1 cellular context compared by ENCODE assay signal in genomic region chr1:160261878-160262794, GRCh38.
TF ChIP-seq lines count a peak whose summit lies in the region.

Gene DCAF8 (minus strand): TSS chr1:160262549. CDS start chr1:160244008, 18,541 bp downstream.

TF ChIP-seq in K562, 482 proteins besides CTCF, POLR2A, EP300 and RAD21 (continued from another document and continues in another):
- TF ChIP-seq, protein P1, sequence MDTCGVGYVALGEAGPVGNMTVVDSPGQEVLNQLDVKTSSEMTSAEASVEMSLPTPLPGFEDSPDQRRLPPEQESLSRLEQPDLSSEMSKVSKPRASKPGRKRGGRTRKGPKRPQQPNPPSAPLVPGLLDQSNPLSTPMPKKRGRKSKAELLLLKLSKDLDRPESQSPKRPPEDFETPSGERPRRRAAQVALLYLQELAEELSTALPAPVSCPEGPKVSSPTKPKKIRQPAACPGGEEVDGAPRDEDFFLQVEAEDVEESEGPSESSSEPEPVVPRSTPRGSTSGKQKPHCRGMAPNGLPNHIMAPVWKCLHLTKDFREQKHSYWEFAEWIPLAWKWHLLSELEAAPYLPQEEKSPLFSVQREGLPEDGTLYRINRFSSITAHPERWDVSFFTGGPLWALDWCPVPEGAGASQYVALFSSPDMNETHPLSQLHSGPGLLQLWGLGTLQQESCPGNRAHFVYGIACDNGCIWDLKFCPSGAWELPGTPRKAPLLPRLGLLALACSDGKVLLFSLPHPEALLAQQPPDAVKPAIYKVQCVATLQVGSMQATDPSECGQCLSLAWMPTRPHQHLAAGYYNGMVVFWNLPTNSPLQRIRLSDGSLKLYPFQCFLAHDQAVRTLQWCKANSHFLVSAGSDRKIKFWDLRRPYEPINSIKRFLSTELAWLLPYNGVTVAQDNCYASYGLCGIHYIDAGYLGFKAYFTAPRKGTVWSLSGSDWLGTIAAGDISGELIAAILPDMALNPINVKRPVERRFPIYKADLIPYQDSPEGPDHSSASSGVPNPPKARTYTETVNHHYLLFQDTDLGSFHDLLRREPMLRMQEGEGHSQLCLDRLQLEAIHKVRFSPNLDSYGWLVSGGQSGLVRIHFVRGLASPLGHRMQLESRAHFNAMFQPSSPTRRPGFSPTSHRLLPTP (IDR thresholded peaks at IDR 0.05; ENCODE audit: borderline replicate concordance, extremely low read depth, insufficient read length), result no peak
- TF ChIP-seq CREBBP (IDR thresholded peaks at IDR 0.05; ENCODE audit: low read depth, low read length) (no peak), SAP30 (IDR thresholded peaks at IDR 0.05; ENCODE audit: borderline replicate concordance, insufficient read depth, low read depth, low read length, poor library complexity, severe bottlenecking) (peak; percentile 43), PTBP1 (IDR thresholded peaks at IDR 0.05; ENCODE audit: low read depth, low read length) (no peak), HMGXB4 (CRISPR knock-in tag; IDR thresholded peaks at IDR 0.05) (peak; percentile 33; the same call in 1 of the 2 replicates), HDAC1 (IDR thresholded peaks at IDR 0.05) (peak in 1 of 2 experiments; percentile 72; a peak in 2 of 4 replicates), ZNF79 (CRISPR knock-in tag; IDR thresholded peaks at IDR 0.05; ENCODE audit: low read depth) (no peak), TBL1XR1 (IDR thresholded peaks at IDR 0.05; ENCODE audit: low read length in 2 of 2) (0 out of 4 replicates have a peak, but pooled peaks of 1 of the 2 experiments have one; percentile 6), SNRNP70 (optimal IDR thresholded peaks at IDR 0.05; ENCODE audit: low read depth, low read length) (no peak), SIN3B (IDR thresholded peaks at IDR 0.05; ENCODE audit: low read depth) (peak; percentile 73), CSDE1 (IDR thresholded peaks at IDR 0.05) (peak in 1 of 2 experiments; percentile 64; a peak in 2 of 4 replicates), TCF7 (IDR thresholded peaks at IDR 0.05; ENCODE audit: borderline replicate concordance) (no peak), IRF9 (tag; IDR thresholded peaks at IDR 0.05) (no peak), NFYB (IDR thresholded peaks at IDR 0.05; ENCODE audit: extremely low read depth, insufficient read length) (no peak), ATF1 (CRISPR knock-in tag; IDR thresholded peaks at IDR 0.05) (no peak), ATF1 (tag; IDR thresholded peaks at IDR 0.05) (peak; percentile 37; the same call in 1 of the 2 replicates), RCOR1 (IDR thresholded peaks at IDR 0.05; ENCODE audit: borderline replicate concordance in 1 of 2, low read depth in 2 of 2, low read length in 2 of 2) (peak in 1 of 2 experiments; percentile 7; a peak in 1 of 4 replicates), ZNF764 (CRISPR knock-in tag; IDR thresholded peaks at IDR 0.05; ENCODE audit: low read depth) (0 out of 2 replicates have a peak, but pooled peaks have one; percentile 15), KDM2B (CRISPR knock-in tag; IDR thresholded peaks at IDR 0.05) (peak; percentile 73; the same call in 1 of the 2 replicates), KDM4B (IDR thresholded peaks at IDR 0.05; ENCODE audit: borderline replicate concordance in 2 of 2, low read depth in 1 of 2) (peak in 1 of 2 experiments; percentile 72; a peak in 1 of 4 replicates), ZBED1 (IDR thresholded peaks at IDR 0.05) (peak; percentile 39; the same call in 1 of the 2 replicates), TEAD1 (CRISPR knock-in tag; IDR thresholded peaks at IDR 0.05) (peak; percentile 15 to 66; a peak in 3 of 4 replicates), SP1 (CRISPR knock-in tag; IDR thresholded peaks at IDR 0.05) (peak; percentile 81), GATAD2B (IDR thresholded peaks at IDR 0.05; ENCODE audit: borderline replicate concordance) (0 out of 2 replicates have a peak, but pooled peaks have one; percentile 18), FOXA1 (IDR thresholded peaks at IDR 0.05; ENCODE audit: borderline replicate concordance) (no peak), ZBTB2 (IDR thresholded peaks at IDR 0.05) (peak; percentile 95)
- TF ChIP-seq, protein P2, sequence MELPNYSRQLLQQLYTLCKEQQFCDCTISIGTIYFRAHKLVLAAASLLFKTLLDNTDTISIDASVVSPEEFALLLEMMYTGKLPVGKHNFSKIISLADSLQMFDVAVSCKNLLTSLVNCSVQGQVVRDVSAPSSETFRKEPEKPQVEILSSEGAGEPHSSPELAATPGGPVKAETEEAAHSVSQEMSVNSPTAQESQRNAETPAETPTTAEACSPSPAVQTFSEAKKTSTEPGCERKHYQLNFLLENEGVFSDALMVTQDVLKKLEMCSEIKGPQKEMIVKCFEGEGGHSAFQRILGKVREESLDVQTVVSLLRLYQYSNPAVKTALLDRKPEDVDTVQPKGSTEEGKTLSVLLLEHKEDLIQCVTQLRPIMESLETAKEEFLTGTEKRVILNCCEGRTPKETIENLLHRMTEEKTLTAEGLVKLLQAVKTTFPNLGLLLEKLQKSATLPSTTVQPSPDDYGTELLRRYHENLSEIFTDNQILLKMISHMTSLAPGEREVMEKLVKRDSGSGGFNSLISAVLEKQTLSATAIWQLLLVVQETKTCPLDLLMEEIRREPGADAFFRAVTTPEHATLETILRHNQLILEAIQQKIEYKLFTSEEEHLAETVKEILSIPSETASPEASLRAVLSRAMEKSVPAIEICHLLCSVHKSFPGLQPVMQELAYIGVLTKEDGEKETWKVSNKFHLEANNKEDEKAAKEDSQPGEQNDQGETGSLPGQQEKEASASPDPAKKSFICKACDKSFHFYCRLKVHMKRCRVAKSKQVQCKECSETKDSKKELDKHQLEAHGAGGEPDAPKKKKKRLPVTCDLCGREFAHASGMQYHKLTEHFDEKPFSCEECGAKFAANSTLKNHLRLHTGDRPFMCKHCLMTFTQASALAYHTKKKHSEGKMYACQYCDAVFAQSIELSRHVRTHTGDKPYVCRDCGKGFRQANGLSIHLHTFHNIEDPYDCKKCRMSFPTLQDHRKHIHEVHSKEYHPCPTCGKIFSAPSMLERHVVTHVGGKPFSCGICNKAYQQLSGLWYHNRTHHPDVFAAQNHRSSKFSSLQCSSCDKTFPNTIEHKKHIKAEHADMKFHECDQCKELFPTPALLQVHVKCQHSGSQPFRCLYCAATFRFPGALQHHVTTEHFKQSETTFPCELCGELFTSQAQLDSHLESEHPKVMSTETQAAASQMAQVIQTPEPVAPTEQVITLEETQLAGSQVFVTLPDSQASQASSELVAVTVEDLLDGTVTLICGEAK (IDR thresholded peaks at IDR 0.05), result peak; percentile 25; the same call in 1 of the 2 replicates
- TF ChIP-seq, protein P2 (CRISPR knock-in tag; IDR thresholded peaks at IDR 0.05), result no peak
- TF ChIP-seq, protein P3, sequence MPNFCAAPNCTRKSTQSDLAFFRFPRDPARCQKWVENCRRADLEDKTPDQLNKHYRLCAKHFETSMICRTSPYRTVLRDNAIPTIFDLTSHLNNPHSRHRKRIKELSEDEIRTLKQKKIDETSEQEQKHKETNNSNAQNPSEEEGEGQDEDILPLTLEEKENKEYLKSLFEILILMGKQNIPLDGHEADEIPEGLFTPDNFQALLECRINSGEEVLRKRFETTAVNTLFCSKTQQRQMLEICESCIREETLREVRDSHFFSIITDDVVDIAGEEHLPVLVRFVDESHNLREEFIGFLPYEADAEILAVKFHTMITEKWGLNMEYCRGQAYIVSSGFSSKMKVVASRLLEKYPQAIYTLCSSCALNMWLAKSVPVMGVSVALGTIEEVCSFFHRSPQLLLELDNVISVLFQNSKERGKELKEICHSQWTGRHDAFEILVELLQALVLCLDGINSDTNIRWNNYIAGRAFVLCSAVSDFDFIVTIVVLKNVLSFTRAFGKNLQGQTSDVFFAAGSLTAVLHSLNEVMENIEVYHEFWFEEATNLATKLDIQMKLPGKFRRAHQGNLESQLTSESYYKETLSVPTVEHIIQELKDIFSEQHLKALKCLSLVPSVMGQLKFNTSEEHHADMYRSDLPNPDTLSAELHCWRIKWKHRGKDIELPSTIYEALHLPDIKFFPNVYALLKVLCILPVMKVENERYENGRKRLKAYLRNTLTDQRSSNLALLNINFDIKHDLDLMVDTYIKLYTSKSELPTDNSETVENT (CRISPR knock-in tag; IDR thresholded peaks at IDR 0.05), result peak; percentile 96
- TF ChIP-seq, protein P4, sequence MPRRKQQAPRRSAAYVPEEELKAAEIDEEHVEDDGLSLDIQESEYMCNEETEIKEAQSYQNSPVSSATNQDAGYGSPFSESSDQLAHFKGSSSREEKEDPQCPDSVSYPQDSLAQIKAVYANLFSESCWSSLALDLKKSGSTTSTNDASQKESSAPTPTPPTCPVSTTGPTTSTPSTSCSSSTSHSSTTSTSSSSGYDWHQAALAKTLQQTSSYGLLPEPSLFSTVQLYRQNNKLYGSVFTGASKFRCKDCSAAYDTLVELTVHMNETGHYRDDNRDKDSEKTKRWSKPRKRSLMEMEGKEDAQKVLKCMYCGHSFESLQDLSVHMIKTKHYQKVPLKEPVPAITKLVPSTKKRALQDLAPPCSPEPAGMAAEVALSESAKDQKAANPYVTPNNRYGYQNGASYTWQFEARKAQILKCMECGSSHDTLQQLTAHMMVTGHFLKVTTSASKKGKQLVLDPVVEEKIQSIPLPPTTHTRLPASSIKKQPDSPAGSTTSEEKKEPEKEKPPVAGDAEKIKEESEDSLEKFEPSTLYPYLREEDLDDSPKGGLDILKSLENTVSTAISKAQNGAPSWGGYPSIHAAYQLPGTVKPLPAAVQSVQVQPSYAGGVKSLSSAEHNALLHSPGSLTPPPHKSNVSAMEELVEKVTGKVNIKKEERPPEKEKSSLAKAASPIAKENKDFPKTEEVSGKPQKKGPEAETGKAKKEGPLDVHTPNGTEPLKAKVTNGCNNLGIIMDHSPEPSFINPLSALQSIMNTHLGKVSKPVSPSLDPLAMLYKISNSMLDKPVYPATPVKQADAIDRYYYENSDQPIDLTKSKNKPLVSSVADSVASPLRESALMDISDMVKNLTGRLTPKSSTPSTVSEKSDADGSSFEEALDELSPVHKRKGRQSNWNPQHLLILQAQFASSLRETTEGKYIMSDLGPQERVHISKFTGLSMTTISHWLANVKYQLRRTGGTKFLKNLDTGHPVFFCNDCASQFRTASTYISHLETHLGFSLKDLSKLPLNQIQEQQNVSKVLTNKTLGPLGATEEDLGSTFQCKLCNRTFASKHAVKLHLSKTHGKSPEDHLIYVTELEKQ (CRISPR knock-in tag; IDR thresholded peaks at IDR 0.05), result no peak
- TF ChIP-seq, protein P5, sequence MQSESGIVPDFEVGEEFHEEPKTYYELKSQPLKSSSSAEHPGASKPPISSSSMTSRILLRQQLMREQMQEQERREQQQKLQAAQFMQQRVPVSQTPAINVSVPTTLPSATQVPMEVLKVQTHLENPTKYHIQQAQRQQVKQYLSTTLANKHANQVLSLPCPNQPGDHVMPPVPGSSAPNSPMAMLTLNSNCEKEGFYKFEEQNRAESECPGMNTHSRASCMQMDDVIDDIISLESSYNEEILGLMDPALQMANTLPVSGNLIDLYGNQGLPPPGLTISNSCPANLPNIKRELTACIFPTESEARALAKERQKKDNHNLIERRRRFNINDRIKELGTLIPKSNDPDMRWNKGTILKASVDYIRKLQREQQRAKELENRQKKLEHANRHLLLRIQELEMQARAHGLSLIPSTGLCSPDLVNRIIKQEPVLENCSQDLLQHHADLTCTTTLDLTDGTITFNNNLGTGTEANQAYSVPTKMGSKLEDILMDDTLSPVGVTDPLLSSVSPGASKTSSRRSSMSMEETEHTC (IDR thresholded peaks at IDR 0.05), result 0 out of 2 replicates have a peak, but pooled peaks have one; percentile 25
